Comparison of ENCODE assay signal across 1 cellular context in genomic region chr13:31982124-31982523, GRCh38.
TF ChIP-seq lines count a peak whose summit lies in the region.

No MANE protein-coding gene starts in this region.

TF ChIP-seq in IMR-90, 13 proteins besides CTCF, POLR2A, EP300 and RAD21:
- TF ChIP-seq FOS (IDR thresholded peaks at IDR 0.05; ENCODE audit: low read depth, low read length) (no peak), MAZ (IDR thresholded peaks at IDR 0.05; ENCODE audit: borderline replicate concordance, low read depth, low read length) (no peak), RFX5 (IDR thresholded peaks at IDR 0.05; ENCODE audit: low read depth, low read length) (no peak), BHLHE40 (IDR thresholded peaks at IDR 0.05; ENCODE audit: low read depth, low read length) (no peak), MAFK (IDR thresholded peaks at IDR 0.05; ENCODE audit: low read depth, low read length) (no peak), SMC3 (IDR thresholded peaks at IDR 0.05; ENCODE audit: low read depth, low read length) (no peak), RCOR1 (IDR thresholded peaks at IDR 0.05; ENCODE audit: insufficient replicate concordance, low read length) (no peak)
- TF ChIP-seq, protein P1, sequence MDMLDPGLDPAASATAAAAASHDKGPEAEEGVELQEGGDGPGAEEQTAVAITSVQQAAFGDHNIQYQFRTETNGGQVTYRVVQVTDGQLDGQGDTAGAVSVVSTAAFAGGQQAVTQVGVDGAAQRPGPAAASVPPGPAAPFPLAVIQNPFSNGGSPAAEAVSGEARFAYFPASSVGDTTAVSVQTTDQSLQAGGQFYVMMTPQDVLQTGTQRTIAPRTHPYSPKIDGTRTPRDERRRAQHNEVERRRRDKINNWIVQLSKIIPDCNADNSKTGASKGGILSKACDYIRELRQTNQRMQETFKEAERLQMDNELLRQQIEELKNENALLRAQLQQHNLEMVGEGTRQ (IDR thresholded peaks at IDR 0.05; ENCODE audit: low read depth, low read length), result no peak
- TF ChIP-seq, protein P2, sequence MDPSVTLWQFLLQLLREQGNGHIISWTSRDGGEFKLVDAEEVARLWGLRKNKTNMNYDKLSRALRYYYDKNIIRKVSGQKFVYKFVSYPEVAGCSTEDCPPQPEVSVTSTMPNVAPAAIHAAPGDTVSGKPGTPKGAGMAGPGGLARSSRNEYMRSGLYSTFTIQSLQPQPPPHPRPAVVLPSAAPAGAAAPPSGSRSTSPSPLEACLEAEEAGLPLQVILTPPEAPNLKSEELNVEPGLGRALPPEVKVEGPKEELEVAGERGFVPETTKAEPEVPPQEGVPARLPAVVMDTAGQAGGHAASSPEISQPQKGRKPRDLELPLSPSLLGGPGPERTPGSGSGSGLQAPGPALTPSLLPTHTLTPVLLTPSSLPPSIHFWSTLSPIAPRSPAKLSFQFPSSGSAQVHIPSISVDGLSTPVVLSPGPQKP (IDR thresholded peaks at IDR 0.05; ENCODE audit: borderline replicate concordance, low read depth, low read length), result no peak
